Comparison of ENCODE assay signal across 1 cellular context in the genomic region with DNA sequence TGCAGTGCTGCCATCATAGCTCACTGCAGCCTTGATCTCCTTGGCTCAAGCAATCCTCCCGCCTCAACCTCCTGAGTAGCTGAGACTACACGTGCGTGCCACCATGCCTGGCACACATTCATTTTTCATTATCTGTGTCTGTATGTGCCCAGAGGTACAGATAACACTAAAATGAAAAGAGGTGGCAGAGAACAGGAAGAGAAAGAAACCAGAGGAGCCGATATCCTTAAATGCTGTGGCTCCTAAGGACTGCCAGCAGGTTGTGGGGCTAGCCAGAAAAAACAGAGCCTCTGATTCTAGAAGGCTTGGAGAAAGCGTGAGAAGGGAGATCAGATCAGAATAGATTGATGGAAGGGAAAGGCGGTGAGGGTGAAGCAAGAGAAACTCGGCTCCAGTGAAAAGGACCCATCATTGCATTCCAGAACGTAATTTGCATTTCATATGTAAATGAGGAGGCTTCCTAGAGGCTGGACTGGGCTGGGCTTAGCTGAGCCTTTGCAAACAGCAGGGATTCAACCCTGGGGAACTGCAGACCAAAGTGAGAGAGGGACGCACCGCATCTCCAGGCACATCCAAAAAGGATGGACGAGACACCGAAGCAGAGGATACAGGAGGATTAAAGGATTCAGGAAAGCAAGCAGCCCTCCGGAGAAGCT.
TF ChIP-seq lines count a peak whose summit lies in the region.

No MANE protein-coding gene starts in this region.

TF ChIP-seq in WTC11, 78 proteins besides CTCF, POLR2A, EP300 and RAD21 (continued from another document):
- TF ChIP-seq, protein P1, sequence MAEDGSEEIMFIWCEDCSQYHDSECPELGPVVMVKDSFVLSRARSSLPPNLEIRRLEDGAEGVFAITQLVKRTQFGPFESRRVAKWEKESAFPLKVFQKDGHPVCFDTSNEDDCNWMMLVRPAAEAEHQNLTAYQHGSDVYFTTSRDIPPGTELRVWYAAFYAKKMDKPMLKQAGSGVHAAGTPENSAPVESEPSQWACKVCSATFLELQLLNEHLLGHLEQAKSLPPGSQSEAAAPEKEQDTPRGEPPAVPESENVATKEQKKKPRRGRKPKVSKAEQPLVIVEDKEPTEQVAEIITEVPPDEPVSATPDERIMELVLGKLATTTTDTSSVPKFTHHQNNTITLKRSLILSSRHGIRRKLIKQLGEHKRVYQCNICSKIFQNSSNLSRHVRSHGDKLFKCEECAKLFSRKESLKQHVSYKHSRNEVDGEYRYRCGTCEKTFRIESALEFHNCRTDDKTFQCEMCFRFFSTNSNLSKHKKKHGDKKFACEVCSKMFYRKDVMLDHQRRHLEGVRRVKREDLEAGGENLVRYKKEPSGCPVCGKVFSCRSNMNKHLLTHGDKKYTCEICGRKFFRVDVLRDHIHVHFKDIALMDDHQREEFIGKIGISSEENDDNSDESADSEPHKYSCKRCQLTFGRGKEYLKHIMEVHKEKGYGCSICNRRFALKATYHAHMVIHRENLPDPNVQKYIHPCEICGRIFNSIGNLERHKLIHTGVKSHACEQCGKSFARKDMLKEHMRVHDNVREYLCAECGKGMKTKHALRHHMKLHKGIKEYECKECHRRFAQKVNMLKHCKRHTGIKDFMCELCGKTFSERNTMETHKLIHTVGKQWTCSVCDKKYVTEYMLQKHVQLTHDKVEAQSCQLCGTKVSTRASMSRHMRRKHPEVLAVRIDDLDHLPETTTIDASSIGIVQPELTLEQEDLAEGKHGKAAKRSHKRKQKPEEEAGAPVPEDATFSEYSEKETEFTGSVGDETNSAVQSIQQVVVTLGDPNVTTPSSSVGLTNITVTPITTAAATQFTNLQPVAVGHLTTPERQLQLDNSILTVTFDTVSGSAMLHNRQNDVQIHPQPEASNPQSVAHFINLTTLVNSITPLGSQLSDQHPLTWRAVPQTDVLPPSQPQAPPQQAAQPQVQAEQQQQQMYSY (CRISPR knock-in tag; IDR thresholded peaks at IDR 0.05) = no peak
- TF ChIP-seq, protein P2, sequence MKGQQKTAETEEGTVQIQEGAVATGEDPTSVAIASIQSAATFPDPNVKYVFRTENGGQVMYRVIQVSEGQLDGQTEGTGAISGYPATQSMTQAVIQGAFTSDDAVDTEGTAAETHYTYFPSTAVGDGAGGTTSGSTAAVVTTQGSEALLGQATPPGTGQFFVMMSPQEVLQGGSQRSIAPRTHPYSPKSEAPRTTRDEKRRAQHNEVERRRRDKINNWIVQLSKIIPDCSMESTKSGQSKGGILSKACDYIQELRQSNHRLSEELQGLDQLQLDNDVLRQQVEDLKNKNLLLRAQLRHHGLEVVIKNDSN (CRISPR knock-in tag; IDR thresholded peaks at IDR 0.05) = no peak
- TF ChIP-seq, protein P3, sequence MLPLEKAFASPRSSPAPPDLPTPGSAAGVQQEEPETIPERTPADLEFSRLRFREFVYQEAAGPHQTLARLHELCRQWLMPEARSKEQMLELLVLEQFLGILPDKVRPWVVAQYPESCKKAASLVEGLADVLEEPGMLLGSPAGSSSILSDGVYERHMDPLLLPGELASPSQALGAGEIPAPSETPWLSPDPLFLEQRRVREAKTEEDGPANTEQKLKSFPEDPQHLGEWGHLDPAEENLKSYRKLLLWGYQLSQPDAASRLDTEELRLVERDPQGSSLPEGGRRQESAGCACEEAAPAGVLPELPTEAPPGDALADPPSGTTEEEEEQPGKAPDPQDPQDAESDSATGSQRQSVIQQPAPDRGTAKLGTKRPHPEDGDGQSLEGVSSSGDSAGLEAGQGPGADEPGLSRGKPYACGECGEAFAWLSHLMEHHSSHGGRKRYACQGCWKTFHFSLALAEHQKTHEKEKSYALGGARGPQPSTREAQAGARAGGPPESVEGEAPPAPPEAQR (CRISPR knock-in tag; IDR thresholded peaks at IDR 0.05) = no peak
- 0 out of 2 replicates have a peak, but pooled peaks have one; percentile 35 for TF ChIP-seq FOXK1 (CRISPR knock-in tag; IDR thresholded peaks at IDR 0.05)
- TF ChIP-seq HMGA2 (CRISPR knock-in tag; IDR thresholded peaks at IDR 0.05) = no peak
- no peak for TF ChIP-seq MYBL2 (CRISPR knock-in tag; IDR thresholded peaks at IDR 0.05)
- TF ChIP-seq, protein P4, sequence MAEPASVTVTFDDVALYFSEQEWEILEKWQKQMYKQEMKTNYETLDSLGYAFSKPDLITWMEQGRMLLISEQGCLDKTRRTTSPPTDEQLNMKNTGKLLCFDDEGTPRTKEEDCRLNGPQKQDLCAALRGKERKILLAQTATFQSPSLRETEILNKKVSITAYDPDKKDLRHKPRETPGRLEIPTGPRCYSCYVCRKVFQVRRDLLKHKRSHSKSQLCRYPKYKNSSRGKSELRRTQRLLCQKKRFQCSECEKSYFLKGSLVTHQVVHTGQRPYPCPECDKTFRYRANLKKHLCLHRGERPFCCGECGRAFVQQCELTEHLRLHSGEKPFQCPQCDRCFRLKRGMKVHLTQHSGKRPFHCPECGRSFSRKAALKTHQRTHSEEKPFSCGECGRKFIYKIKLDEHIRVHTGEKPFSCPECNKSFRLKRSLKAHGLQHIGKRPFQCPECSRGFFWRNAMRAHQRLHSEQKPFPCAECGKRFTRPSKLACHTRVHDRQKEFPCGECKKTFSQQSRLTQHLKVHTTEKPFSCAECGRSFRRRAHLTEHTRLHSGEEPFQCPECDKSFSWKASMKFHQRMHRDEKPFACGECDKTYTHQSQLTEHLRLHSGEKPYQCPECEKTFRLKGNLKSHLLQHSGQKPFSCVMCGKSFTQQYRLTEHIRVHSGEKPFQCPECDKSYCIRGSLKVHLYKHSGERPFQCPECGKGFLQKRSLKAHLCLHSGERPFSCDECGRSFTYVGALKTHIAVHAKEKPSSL (CRISPR knock-in tag; conservative IDR thresholded peaks at IDR 0.05) = no peak
- TF ChIP-seq ZBTB21 (CRISPR knock-in tag; IDR thresholded peaks at IDR 0.05; ENCODE audit: borderline replicate concordance) = peak; percentile 47; the same call in 1 of the 2 replicates
- TF ChIP-seq EMX1 (CRISPR knock-in tag; IDR thresholded peaks at IDR 0.05) = no peak
- no peak for TF ChIP-seq IRF2 (CRISPR knock-in tag; IDR thresholded peaks at IDR 0.05; ENCODE audit: borderline replicate concordance, low read depth)
- TF ChIP-seq, protein P5, sequence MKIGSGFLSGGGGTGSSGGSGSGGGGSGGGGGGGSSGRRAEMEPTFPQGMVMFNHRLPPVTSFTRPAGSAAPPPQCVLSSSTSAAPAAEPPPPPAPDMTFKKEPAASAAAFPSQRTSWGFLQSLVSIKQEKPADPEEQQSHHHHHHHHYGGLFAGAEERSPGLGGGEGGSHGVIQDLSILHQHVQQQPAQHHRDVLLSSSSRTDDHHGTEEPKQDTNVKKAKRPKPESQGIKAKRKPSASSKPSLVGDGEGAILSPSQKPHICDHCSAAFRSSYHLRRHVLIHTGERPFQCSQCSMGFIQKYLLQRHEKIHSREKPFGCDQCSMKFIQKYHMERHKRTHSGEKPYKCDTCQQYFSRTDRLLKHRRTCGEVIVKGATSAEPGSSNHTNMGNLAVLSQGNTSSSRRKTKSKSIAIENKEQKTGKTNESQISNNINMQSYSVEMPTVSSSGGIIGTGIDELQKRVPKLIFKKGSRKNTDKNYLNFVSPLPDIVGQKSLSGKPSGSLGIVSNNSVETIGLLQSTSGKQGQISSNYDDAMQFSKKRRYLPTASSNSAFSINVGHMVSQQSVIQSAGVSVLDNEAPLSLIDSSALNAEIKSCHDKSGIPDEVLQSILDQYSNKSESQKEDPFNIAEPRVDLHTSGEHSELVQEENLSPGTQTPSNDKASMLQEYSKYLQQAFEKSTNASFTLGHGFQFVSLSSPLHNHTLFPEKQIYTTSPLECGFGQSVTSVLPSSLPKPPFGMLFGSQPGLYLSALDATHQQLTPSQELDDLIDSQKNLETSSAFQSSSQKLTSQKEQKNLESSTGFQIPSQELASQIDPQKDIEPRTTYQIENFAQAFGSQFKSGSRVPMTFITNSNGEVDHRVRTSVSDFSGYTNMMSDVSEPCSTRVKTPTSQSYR (CRISPR knock-in tag; IDR thresholded peaks at IDR 0.05) = no peak
- TF ChIP-seq ETV6 (CRISPR knock-in tag; IDR thresholded peaks at IDR 0.05) = peak; percentile 49; the same call in 1 of the 2 replicates
